In the genomic region with DNA sequence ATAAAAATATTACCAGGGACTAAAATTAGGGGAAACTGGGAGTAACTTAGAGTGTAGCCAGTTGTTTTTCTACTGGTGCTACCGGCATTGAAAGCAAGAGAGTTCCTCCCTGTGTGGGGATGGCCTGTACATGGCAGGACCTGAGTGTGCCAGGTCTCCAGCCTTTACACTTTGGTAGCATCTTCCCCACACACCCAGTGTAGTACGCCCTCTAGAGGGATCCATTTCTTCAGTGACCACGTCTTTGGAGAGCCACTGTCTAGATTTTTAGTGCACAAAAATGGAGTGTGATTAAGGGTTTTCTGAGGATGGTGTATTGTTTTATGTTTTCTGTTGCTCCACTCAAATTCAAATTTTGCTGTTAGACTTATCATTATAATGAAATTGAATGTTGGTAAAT, we compare ENCODE assay signal across 8 cellular contexts.
DNase-seq lines count a peak whose midpoint lies in the region; ATAC-seq and TF ChIP-seq lines count a peak whose summit lies in the region.

No MANE protein-coding gene starts in this region.

- ATAC-seq in foreskin keratinocyte = peak; percentile 26
- no peak for ATAC-seq in GM21515 (IDR thresholded peaks at IDR 0.05; ENCODE audit: unreplicated experiment)
- no peak for ATAC-seq in HG03521 (IDR thresholded peaks at IDR 0.05; ENCODE audit: unreplicated experiment)

- TF ChIP-seq CTCF in C4-2B (conservative IDR thresholded peaks at IDR 0.05) (peak; percentile 44), foreskin keratinocyte (conservative IDR thresholded peaks at IDR 0.05) (peak; percentile 61)

- peak; percentile 48 for DNase-seq in H4 (ENCODE audit: low spot score)
- peak; percentile 70 for DNase-seq in SK-MEL-5 (ENCODE audit: low read depth, low spot score)
- DNase-seq in foreskin keratinocyte = no peak
- no peak for DNase-seq in foreskin melanocyte
- no peak for DNase-seq in LoVo (ENCODE audit: low spot score)

- no peaks in the 10 kb centered on the region for H3K27me3 ChIP-seq in foreskin keratinocyte

- H3K27ac ChIP-seq in C4-2B (no peak overlapping the region), foreskin keratinocyte (no peak overlapping the region)

- no peaks in the 10 kb centered on the region for H3K4me1 ChIP-seq in foreskin keratinocyte

- in situ Hi-C loops in SK-MEL-5 (cut with HindIII; ENCODE audit: low pct_unique_long_range_greater_than_20kb, low sequenced_read_pairs) = no loop called here

Comparison
In these comparisons a context has a peak if more than half of its experiments do, and no peak if none do; other contexts are left out.
1. DNase-seq: peak in H4 (single experiment) and SK-MEL-5 (single experiment); none in foreskin keratinocyte (0 of 2), foreskin melanocyte (single experiment) and LoVo (single experiment).